10 cellular contexts compared by ENCODE assay signal in genomic region chr14:65359503-65359902, GRCh38. TPM values are rescaled to one million over a fixed set of nuclear protein-coding genes. Genes with fewer than 3 reads are reported as not detected.
DNase-seq lines count a peak whose midpoint lies in the region; ATAC-seq and TF ChIP-seq lines count a peak whose summit lies in the region.
"Had no signal": no experiment of that assay in that cellular context is flagged by ENCODE, and none has a peak within 500 bp of the region (broad histone marks: within the 10 kb centered on the region; RNA-seq: fewer than 3 reads in every experiment).

No MANE protein-coding gene starts in this region.

- ATAC-seq in activated B cell treated with CpG ODN at 0.5 μM for 24 hours (ENCODE audit: low read depth) (peak; percentile 28), HG03095 (IDR thresholded peaks at IDR 0.05; ENCODE audit: unreplicated experiment) (no peak)

- H3K4me3 Mint-ChIP-seq in activated B cell treated with CpG ODN at 0.5 μM for 24 hours, result no peak overlapping the region

- intact Hi-C loops in activated B cell treated with CpG ODN at 0.5 μM for 24 hours (cut with micrococcal nuclease), result loop anchor here (2.0 kb wide), 1 partner anchor 189 kb away; no protein-coding TSS in a partner anchor

- peak; percentile 14 for DNase-seq in COLO829 (ENCODE audit: low spot score)
- DNase-seq in HEK293T (ENCODE audit: extremely low spot score), result no peak
- DNase-seq in activated B cell treated with CpG ODN at 0.5 μM for 24 hours, result no peak
- peak; percentile 76 for DNase-seq in iris pigment epithelial cell (ENCODE audit: low read depth)
- no peak for DNase-seq in NCI-H774 (lab: John Stamatoyannopoulos, UW)
- DNase-seq in hepatic stellate cell (ENCODE audit: low spot score), result no peak
- DNase-seq in stimulated activated CD4-positive, alpha-beta T cell treated with anti-CD3 and anti-CD28 coated beads, Interleukin-2, amount 100 ng/mL, for 48 hours, result no peak
- DNase-seq: NCI-H446, ovary had no signal

- CTCF ChIA-PET in HEK293T (lab: Yijun Ruan, JAX), result no interaction called here
- CTCF ChIA-PET in activated B cell treated with CpG ODN at 0.5 μM for 24 hours (lab: Charles Lee), result interaction anchor here (0.8 to 1.6 kb wide), 6 partner anchors 23 to 465 kb away, joined by 3 to 4 read pairs (median 3); no protein-coding TSS in a partner anchor

- no peaks in the 10 kb centered on the region for H3K27me3 Mint-ChIP-seq in activated B cell treated with CpG ODN at 0.5 μM for 24 hours

- no peaks in the 10 kb centered on the region for H3K36me3 Mint-ChIP-seq in activated B cell treated with CpG ODN at 0.5 μM for 24 hours (ENCODE audit: low read depth)

- peak overlapping the region; percentile 15 for H3K27ac Mint-ChIP-seq in activated B cell treated with CpG ODN at 0.5 μM for 24 hours

- peaks cover 58% of the 10 kb centered on the region for H3K4me1 Mint-ChIP-seq in activated B cell treated with CpG ODN at 0.5 μM for 24 hours

- no peaks in the 10 kb centered on the region for H3K9me3 Mint-ChIP-seq in activated B cell treated with CpG ODN at 0.5 μM for 24 hours

- POLR2A ChIA-PET in HEK293T (lab: Yijun Ruan, JAX), result no interaction called here
- POLR2A ChIA-PET in activated B cell treated with CpG ODN at 0.5 μM for 24 hours (lab: Charles Lee), result interaction anchor here (0.8 to 1.8 kb wide), 2 partner anchors 52 to 57 kb away, joined by 3 to 4 read pairs; no protein-coding TSS in a partner anchor

- TF ChIP-seq CTCF in activated B cell treated with CpG ODN at 0.5 μM for 24 hours (IDR thresholded peaks at IDR 0.05), result no peak

TF ChIP-seq in HEK293T, 16 proteins besides CTCF, POLR2A, EP300 and RAD21:
- TF ChIP-seq SUZ12 (IDR thresholded peaks at IDR 0.05) (no peak), ARNT (IDR thresholded peaks at IDR 0.05) (no peak), SP1 (IDR thresholded peaks at IDR 0.05) (no peak), PKNOX1 (IDR thresholded peaks at IDR 0.05) (peak; percentile 70; the same call in 1 of the 2 replicates)

RNA-seq across cellular contexts. Expression of gene FUT8, which starts 53.0 kb away (rescaled TPM):
- total RNA-seq in activated B cell treated with CpG ODN at 0.5 μM for 24 hours, result 115 and 123 TPM in 2 replicates

Comparison
In these comparisons a context has a peak if more than half of its experiments do, and no peak if none do; other contexts are left out.
1. DNase-seq: peak in COLO829 (single experiment) and iris pigment epithelial cell (single experiment); none in HEK293T (single experiment), activated B cell treated with CpG ODN at 0.5 μM for 24 hours (single experiment), NCI-H774 (single experiment), hepatic stellate cell (single experiment) and stimulated activated CD4-positive, alpha-beta T cell treated with anti-CD3 and anti-CD28 coated beads, Interleukin-2, amount 100 ng/mL, for 48 hours (0 of 2).